18 cellular contexts compared by ENCODE assay signal in genomic region chr7:54278847-54279246, GRCh38.
DNase-seq lines count a peak whose midpoint lies in the region; ATAC-seq and TF ChIP-seq lines count a peak whose summit lies in the region.
"Had no signal": no experiment of that assay in that cellular context is flagged by ENCODE, and none has a peak within 500 bp of the region (broad histone marks: within the 10 kb centered on the region; RNA-seq: fewer than 3 reads in every experiment).

No MANE protein-coding gene starts in this region.

- POLR2A ChIA-PET in WTC11 (lab: Charles Lee), result no interaction called here
- POLR2A ChIA-PET in CD8-positive, alpha-beta memory T cell (lab: Charles Lee), result interaction anchor here (0.7 kb wide), 1 partner anchor 424 kb away, joined by 3 read pairs; no protein-coding TSS in a partner anchor

- no peaks in the 10 kb centered on the region for H3K9me3 ChIP-seq in CD8-positive, alpha-beta memory T cell (ENCODE audit: low read length)
- H3K9me3 ChIP-seq: HAP-1 had no signal

- CTCF ChIA-PET in WTC11 (lab: Charles Lee), result no interaction called here
- CTCF ChIA-PET in CD8-positive, alpha-beta memory T cell (lab: Charles Lee), result no interaction called here

- no peak overlapping the region for H3K4me3 ChIP-seq in CD8-positive, alpha-beta memory T cell (ENCODE audit: low read length)
- H3K4me3 ChIP-seq: BLaER1, HAP-1 had no signal

- H3K27ac ChIP-seq in CD8-positive, alpha-beta memory T cell (ENCODE audit: low read depth, low read length), result no peak overlapping the region
- H3K27ac ChIP-seq: 22Rv1, BLaER1, C4-2B had no signal

- no peaks in the 10 kb centered on the region for H3K27me3 ChIP-seq in CD8-positive, alpha-beta memory T cell (ENCODE audit: insufficient read depth, low read length, poor library complexity, severe bottlenecking)
- H3K27me3 ChIP-seq: BLaER1 had no signal

- H3K4me1 Mint-ChIP-seq in WTC11, result peaks cover 32% of the 10 kb centered on the region
- H3K4me1 Mint-ChIP-seq in CD8-positive, alpha-beta memory T cell, result no peaks in the 10 kb centered on the region
- H3K4me1 Mint-ChIP-seq: B cell; CD4-positive, CD25-positive, alpha-beta regulatory T cell had no signal

- H3K36me3 ChIP-seq in CD8-positive, alpha-beta memory T cell (ENCODE audit: insufficient read depth, low read length), result no peaks in the 10 kb centered on the region
- H3K36me3 ChIP-seq: BLaER1, HAP-1 had no signal

- H3K4me3 Mint-ChIP-seq in WTC11, result no peak overlapping the region
- H3K4me3 Mint-ChIP-seq in CD8-positive, alpha-beta memory T cell, result no peak overlapping the region
- H3K4me3 Mint-ChIP-seq: B cell; CD4-positive, CD25-positive, alpha-beta regulatory T cell; CD8-positive, alpha-beta T cell; HFFc6 had no signal

- DNase-seq in ELF-1 (ENCODE audit: low read depth, low spot score), result peak; percentile 45
- DNase-seq in WTC11 (ENCODE audit: low spot score), result no peak
- peak; percentile 6 for DNase-seq in left kidney (ENCODE audit: low read depth, low spot score)
- no peak for DNase-seq in CD8-positive, alpha-beta memory T cell
- DNase-seq in stimulated activated naive CD4-positive, alpha-beta T cell (lab: John Stamatoyannopoulos, UW), result no peak
- DNase-seq: CD4-positive, CD25-positive, alpha-beta regulatory T cell; CD8-positive, alpha-beta T cell; DMS 273 treated with DMSO at 0.1 percent for 48 hours; DMS79; EL; GF-D8; HFFc6 had no signal

- peak overlapping the region; percentile 48 for H3K27ac Mint-ChIP-seq in WTC11
- no peak overlapping the region for H3K27ac Mint-ChIP-seq in CD8-positive, alpha-beta memory T cell
- H3K27ac Mint-ChIP-seq: B cell; CD4-positive, CD25-positive, alpha-beta regulatory T cell; CD8-positive, alpha-beta T cell; HFFc6 had no signal

- H3K4me1 ChIP-seq in CD8-positive, alpha-beta memory T cell (ENCODE audit: insufficient read depth, low read length), result no peaks in the 10 kb centered on the region
- H3K4me1 ChIP-seq: BLaER1, HAP-1 had no signal

- H3K27me3 Mint-ChIP-seq in WTC11 (ENCODE audit: low read depth), result no peaks in the 10 kb centered on the region
- no peaks in the 10 kb centered on the region for H3K27me3 Mint-ChIP-seq in CD8-positive, alpha-beta memory T cell
- H3K27me3 Mint-ChIP-seq: B cell; CD4-positive, CD25-positive, alpha-beta regulatory T cell had no signal

- H3K9me3 Mint-ChIP-seq in WTC11, result peaks cover 10% of the 10 kb centered on the region
- peaks cover 15 to 26% (median 21%) of the 10 kb centered on the region in 5 donors for H3K9me3 Mint-ChIP-seq in CD8-positive, alpha-beta memory T cell

- peaks cover 3% of the 10 kb centered on the region; the same call in 1 of the 2 replicates for H3K36me3 Mint-ChIP-seq in WTC11
- no peaks in the 10 kb centered on the region for H3K36me3 Mint-ChIP-seq in CD8-positive, alpha-beta memory T cell
- H3K36me3 Mint-ChIP-seq: CD4-positive, CD25-positive, alpha-beta regulatory T cell; CD8-positive, alpha-beta T cell had no signal

- TF ChIP-seq CTCF in WTC11 (IDR thresholded peaks at IDR 0.05), result no peak

- ATAC-seq in WTC11 (0 out of 2 replicates have a peak, but pooled peaks have one; percentile 52), GM18511 (IDR thresholded peaks at IDR 0.05; ENCODE audit: unreplicated experiment) (no peak)
- ATAC-seq: CD8-positive, alpha-beta T cell had no signal

TF ChIP-seq in WTC11, 78 proteins besides CTCF, POLR2A, EP300 and RAD21:
- TF ChIP-seq, protein P1, sequence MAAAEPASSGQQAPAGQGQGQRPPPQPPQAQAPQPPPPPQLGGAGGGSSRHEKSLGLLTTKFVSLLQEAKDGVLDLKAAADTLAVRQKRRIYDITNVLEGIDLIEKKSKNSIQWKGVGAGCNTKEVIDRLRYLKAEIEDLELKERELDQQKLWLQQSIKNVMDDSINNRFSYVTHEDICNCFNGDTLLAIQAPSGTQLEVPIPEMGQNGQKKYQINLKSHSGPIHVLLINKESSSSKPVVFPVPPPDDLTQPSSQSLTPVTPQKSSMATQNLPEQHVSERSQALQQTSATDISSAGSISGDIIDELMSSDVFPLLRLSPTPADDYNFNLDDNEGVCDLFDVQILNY (CRISPR knock-in tag; IDR thresholded peaks at IDR 0.05), result no peak
- TF ChIP-seq ZBTB21 (CRISPR knock-in tag; IDR thresholded peaks at IDR 0.05; ENCODE audit: borderline replicate concordance) (no peak), ATF3 (CRISPR knock-in tag; conservative IDR thresholded peaks at IDR 0.05) (no peak), TEAD1 (CRISPR knock-in tag; IDR thresholded peaks at IDR 0.05) (no peak), ATF6 (CRISPR knock-in tag; IDR thresholded peaks at IDR 0.05) (no peak), PRDM15 (CRISPR knock-in tag; IDR thresholded peaks at IDR 0.05) (peak; percentile 59; the same call in 1 of the 2 replicates), FOXP4 (CRISPR knock-in tag; IDR thresholded peaks at IDR 0.05) (no peak)
- TF ChIP-seq, protein P2, sequence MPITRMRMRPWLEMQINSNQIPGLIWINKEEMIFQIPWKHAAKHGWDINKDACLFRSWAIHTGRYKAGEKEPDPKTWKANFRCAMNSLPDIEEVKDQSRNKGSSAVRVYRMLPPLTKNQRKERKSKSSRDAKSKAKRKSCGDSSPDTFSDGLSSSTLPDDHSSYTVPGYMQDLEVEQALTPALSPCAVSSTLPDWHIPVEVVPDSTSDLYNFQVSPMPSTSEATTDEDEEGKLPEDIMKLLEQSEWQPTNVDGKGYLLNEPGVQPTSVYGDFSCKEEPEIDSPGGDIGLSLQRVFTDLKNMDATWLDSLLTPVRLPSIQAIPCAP (CRISPR knock-in tag; IDR thresholded peaks at IDR 0.05), result no peak
- TF ChIP-seq, protein P3, sequence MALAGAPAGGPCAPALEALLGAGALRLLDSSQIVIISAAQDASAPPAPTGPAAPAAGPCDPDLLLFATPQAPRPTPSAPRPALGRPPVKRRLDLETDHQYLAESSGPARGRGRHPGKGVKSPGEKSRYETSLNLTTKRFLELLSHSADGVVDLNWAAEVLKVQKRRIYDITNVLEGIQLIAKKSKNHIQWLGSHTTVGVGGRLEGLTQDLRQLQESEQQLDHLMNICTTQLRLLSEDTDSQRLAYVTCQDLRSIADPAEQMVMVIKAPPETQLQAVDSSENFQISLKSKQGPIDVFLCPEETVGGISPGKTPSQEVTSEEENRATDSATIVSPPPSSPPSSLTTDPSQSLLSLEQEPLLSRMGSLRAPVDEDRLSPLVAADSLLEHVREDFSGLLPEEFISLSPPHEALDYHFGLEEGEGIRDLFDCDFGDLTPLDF (CRISPR knock-in tag; IDR thresholded peaks at IDR 0.05), result no peak

Comparison
In these comparisons a context has a peak if more than half of its experiments do, and no peak if none do; other contexts are left out.
1. DNase-seq: peak in ELF-1 (single experiment) and left kidney (single experiment); none in WTC11 (single experiment), CD8-positive, alpha-beta memory T cell (0 of 5) and stimulated activated naive CD4-positive, alpha-beta T cell (0 of 6).